ENCODE assay signal across 8 cellular contexts in the genomic region with DNA sequence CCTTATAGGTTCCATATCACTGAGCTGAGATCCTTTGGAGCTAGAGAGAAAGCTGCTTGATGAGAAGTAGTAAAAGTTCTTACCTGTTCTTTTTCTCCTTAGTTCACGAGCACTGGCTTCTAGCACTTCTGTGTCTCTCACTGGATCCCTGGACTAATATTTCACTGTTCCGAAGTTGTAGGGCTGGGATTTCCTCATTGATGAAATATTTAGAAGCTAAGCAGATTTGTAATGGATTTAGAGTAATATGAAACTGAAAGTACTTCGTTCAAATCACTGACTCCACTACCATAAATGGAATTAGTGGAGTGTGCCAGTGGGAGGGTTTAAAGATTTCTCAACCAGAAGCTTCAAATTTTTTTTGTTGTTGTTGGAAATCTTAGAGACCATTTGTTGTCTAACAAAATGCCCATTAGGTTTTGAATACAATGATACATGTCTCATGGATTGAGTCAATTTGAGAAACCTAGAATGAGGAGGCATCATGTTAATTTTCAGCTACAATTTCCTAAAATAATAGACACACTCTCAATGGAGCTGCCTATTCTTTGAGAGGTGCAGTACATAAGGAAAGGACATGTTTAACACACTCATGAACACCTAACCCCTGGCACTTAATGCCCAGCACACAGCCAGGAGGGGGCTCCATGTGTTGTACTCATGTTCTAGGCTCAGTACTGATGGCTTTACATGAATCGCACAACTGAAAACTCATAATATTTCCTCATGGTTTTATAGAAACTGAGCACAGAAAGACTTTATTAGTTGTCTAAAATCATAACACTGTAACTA. TPM values are rescaled to one million over a fixed set of nuclear protein-coding genes. Genes with fewer than 3 reads are reported as not detected.
DNase-seq lines count a peak whose midpoint lies in the region; ATAC-seq and TF ChIP-seq lines count a peak whose summit lies in the region.

A gene with protein sequence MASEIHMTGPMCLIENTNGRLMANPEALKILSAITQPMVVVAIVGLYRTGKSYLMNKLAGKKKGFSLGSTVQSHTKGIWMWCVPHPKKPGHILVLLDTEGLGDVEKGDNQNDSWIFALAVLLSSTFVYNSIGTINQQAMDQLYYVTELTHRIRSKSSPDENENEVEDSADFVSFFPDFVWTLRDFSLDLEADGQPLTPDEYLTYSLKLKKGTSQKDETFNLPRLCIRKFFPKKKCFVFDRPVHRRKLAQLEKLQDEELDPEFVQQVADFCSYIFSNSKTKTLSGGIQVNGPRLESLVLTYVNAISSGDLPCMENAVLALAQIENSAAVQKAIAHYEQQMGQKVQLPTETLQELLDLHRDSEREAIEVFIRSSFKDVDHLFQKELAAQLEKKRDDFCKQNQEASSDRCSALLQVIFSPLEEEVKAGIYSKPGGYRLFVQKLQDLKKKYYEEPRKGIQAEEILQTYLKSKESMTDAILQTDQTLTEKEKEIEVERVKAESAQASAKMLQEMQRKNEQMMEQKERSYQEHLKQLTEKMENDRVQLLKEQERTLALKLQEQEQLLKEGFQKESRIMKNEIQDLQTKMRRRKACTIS (minus strand): TSS at position 132 of the 792 bp plus-strand sequence. CDS start 1,974 bp downstream, outside the sequence.

- DNase-seq in DMS79 (lab: John Stamatoyannopoulos, UW) (peak; percentile 18), astrocyte of the cerebellum (ENCODE audit: low read depth) (peak; percentile 81), immature natural killer cell (peak; percentile 51 to 62 (median 53)), HK-2 (ENCODE audit: unreplicated experiment) (no peak)
- no peak for DNase-seq in stimulated activated effector memory CD8-positive, alpha-beta T cell treated with anti-CD3 and anti-CD28 coated beads, Interleukin-12 subunit alpha, Interleukin-12 subunit beta, amount 100 ng/mL, for 72 hours (ENCODE audit: low spot score in 2 of 2)

- H3K27ac ChIP-seq in KMS-11, result peak within 1 kb of the TSS; percentile 6; the same call in 1 of the 2 replicates

- H3K79me2 ChIP-seq in KMS-11 (ENCODE audit: insufficient read depth, low read depth), result no peaks in the 10 kb centered on the region

- peak within 1 kb of the TSS; percentile 93 to 97 (median 96) for H3K4me3 Mint-ChIP-seq in immature natural killer cell
- H3K4me3 Mint-ChIP-seq in stimulated activated effector memory CD8-positive, alpha-beta T cell treated with anti-CD3 and anti-CD28 coated beads, Interleukin-12 subunit alpha, Interleukin-12 subunit beta, amount 100 ng/mL, for 72 hours, result peak within 1 kb of the TSS; percentile 72

- H3K36me3 Mint-ChIP-seq in immature natural killer cell, result peaks cover 11 to 26% (median 21%) of the 10 kb centered on the region in 3 donors
- peaks cover 34% of the 10 kb centered on the region for H3K36me3 Mint-ChIP-seq in stimulated activated effector memory CD8-positive, alpha-beta T cell treated with anti-CD3 and anti-CD28 coated beads, Interleukin-12 subunit alpha, Interleukin-12 subunit beta, amount 100 ng/mL, for 72 hours

- H3K4me1 Mint-ChIP-seq in immature natural killer cell, result peaks cover 59 to 73% of the 10 kb centered on the region in 2 donors
- H3K4me1 Mint-ChIP-seq in stimulated activated effector memory CD8-positive, alpha-beta T cell treated with anti-CD3 and anti-CD28 coated beads, Interleukin-12 subunit alpha, Interleukin-12 subunit beta, amount 100 ng/mL, for 72 hours, result peaks cover 55% of the 10 kb centered on the region

- H3K36me3 ChIP-seq in KMS-11 (ENCODE audit: insufficient read depth), result no peaks in the 10 kb centered on the region

- H2AFZ ChIP-seq in KMS-11 (ENCODE audit: low read depth), result peak within 1 kb of the TSS; percentile 74

- H3K27me3 Mint-ChIP-seq in immature natural killer cell (ENCODE audit: low read depth in 3 of 3), result peaks cover 0 to 6% (median 6%) of the 10 kb centered on the region in 3 donors

- H3K4me1 ChIP-seq in KMS-11 (ENCODE audit: low read depth, poor library complexity, severe bottlenecking), result peaks cover 18% of the 10 kb centered on the region

- H4K20me1 ChIP-seq in KMS-11 (ENCODE audit: insufficient read depth), result no peaks in the 10 kb centered on the region

- in situ Hi-C loops in astrocyte of the cerebellum (cut with HindIII; ENCODE audit: low sequenced_read_pairs), result no loop called here

- no peaks in the 10 kb centered on the region for H3K9me3 Mint-ChIP-seq in immature natural killer cell
- H3K9me3 Mint-ChIP-seq in stimulated activated effector memory CD8-positive, alpha-beta T cell treated with anti-CD3 and anti-CD28 coated beads, Interleukin-12 subunit alpha, Interleukin-12 subunit beta, amount 100 ng/mL, for 72 hours, result no peaks in the 10 kb centered on the region

- H3K27me3 ChIP-seq in KMS-11 (ENCODE audit: insufficient read depth, low read depth), result no peaks in the 10 kb centered on the region

- peak within 1 kb of the TSS; percentile 78 for H3K4me2 ChIP-seq in KMS-11

- peak within 1 kb of the TSS; percentile 21; the same call in 1 of the 2 replicates for H3K9ac ChIP-seq in KMS-11

- TF ChIP-seq CTCF in KMS-11 (conservative IDR thresholded peaks at IDR 0.05; ENCODE audit: low read depth, low read length) (no peak), astrocyte of the cerebellum (IDR thresholded peaks at IDR 0.05; ENCODE audit: low read depth, low read length, missing control alignments) (no peak)

- peak within 1 kb of the TSS; percentile 91 to 96 (median 94) for H3K27ac Mint-ChIP-seq in immature natural killer cell
- peak within 1 kb of the TSS; percentile 94 for H3K27ac Mint-ChIP-seq in stimulated activated effector memory CD8-positive, alpha-beta T cell treated with anti-CD3 and anti-CD28 coated beads, Interleukin-12 subunit alpha, Interleukin-12 subunit beta, amount 100 ng/mL, for 72 hours

- ATAC-seq in GM21423 (IDR thresholded peaks at IDR 0.05; ENCODE audit: unreplicated experiment), result peak; percentile 66
- ATAC-seq in stimulated activated effector memory CD8-positive, alpha-beta T cell treated with anti-CD3 and anti-CD28 coated beads, Interleukin-12 subunit alpha, Interleukin-12 subunit beta, amount 100 ng/mL, for 72 hours, result peak; percentile 76
- ATAC-seq in GM18870 (IDR thresholded peaks at IDR 0.05; ENCODE audit: unreplicated experiment), result no peak

- H3K4me3 ChIP-seq in KMS-11 (IDR thresholded peaks at IDR 0.05; ENCODE audit: insufficient read depth, low read depth, low read length) (no peak within 1 kb of the TSS), astrocyte of the cerebellum (ENCODE audit: low read depth, low read length) (peak within 1 kb of the TSS; percentile 49)

RNA-seq across cellular contexts. Expression of the gene that starts here (rescaled TPM):
- 10 to 100 TPM; 23.3 to 45.4 (median 43.1) TPM for polyA plus RNA-seq in immature natural killer cell

Comparison
In these comparisons a context has a peak if more than half of its experiments do, and no peak if none do; other contexts are left out.
1. DNase-seq: peak in DMS79 (single experiment), astrocyte of the cerebellum (single experiment) and immature natural killer cell (3 of 3); none in stimulated activated effector memory CD8-positive, alpha-beta T cell treated with anti-CD3 and anti-CD28 coated beads, Interleukin-12 subunit alpha, Interleukin-12 subunit beta, amount 100 ng/mL, for 72 hours (0 of 2) and HK-2 (single experiment).